ENCODE assay signal across 14 cellular contexts in genomic region chr14:42391146-42391821, GRCh38.
DNase-seq lines count a peak whose midpoint lies in the region; ATAC-seq and TF ChIP-seq lines count a peak whose summit lies in the region.
"Had no signal": no experiment of that assay in that cellular context is flagged by ENCODE, and none has a peak within 500 bp of the region (broad histone marks: within the 10 kb centered on the region; RNA-seq: fewer than 3 reads in every experiment).

No MANE protein-coding gene starts in this region.

- H3K9me3 ChIP-seq in A673 (ENCODE audit: low read depth, low read length, poor library complexity, severe bottlenecking) (no peaks in the 10 kb centered on the region), MG63 (no peaks in the 10 kb centered on the region)
- H3K9me3 ChIP-seq: testis had no signal

- intact Hi-C loops in A673 (cut with micrococcal nuclease; ENCODE audit: unreplicated experiment): no loop called here

- CTCF ChIA-PET in A673 (lab: Charles Lee): no interaction called here

- DNase-seq in A673 (ENCODE audit: low spot score): peak; percentile 3
- DNase-seq in DMS79 (lab: John Stamatoyannopoulos, UW): no peak
- DNase-seq in MG63: no peak
- no peak for DNase-seq in activated gamma-delta T cell (lab: John Stamatoyannopoulos, UW)
- no peak for DNase-seq in cerebellar cortex (ENCODE audit: low spot score)
- DNase-seq: activated CD4-positive, alpha-beta T cell treated with anti-CD3 and anti-CD28 coated beads, Interleukin-2, amount 50 U/mL, for 48 hours; stimulated activated CD4-positive, alpha-beta T cell treated with anti-CD3 and anti-CD28 coated beads, Interleukin-12 subunit alpha, Interleukin-12 subunit beta, amount 100 ng/mL, for 4 hours; T-helper 9 cell; testis had no signal

- H3K36me3 ChIP-seq in A673 (ENCODE audit: insufficient read depth, low read length, poor library complexity, severe bottlenecking) (no peaks in the 10 kb centered on the region), MG63 (no peaks in the 10 kb centered on the region)

- no peak for TF ChIP-seq CTCF in A673 (conservative IDR thresholded peaks at IDR 0.05; ENCODE audit: low read depth, low read length)

- ATAC-seq in GM19372 (IDR thresholded peaks at IDR 0.05; ENCODE audit: low read depth, unreplicated experiment) (peak; percentile 78), HG02763 (IDR thresholded peaks at IDR 0.05; ENCODE audit: unreplicated experiment) (peak; percentile 79), HG03469 (IDR thresholded peaks at IDR 0.05; ENCODE audit: unreplicated experiment) (peak; percentile 60)
- ATAC-seq: Right ventricle myocardium inferior had no signal

- no peak overlapping the region for H3K4me3 ChIP-seq in A673 (ENCODE audit: low read depth, low read length, poor library complexity, severe bottlenecking)
- no peak overlapping the region for H3K4me3 ChIP-seq in MG63
- H3K4me3 ChIP-seq: testis had no signal

- POLR2A ChIA-PET in A673 (lab: Charles Lee; ENCODE audit: low non-redundant PET): interaction anchor here (0.6 kb wide), 1 partner anchor 38 kb away, joined by 3 read pairs; no protein-coding TSS in a partner anchor

- peaks cover 5% of the 10 kb centered on the region for H3K4me1 ChIP-seq in A673 (ENCODE audit: insufficient read depth, low read length, poor library complexity, severe bottlenecking)
- H3K4me1 ChIP-seq: parathyroid adenoma, testis had no signal

- BruUV-seq in A673 (replicated peaks; lab: Mats Ljungman, UMichigan): no TSS peak

- H3K27me3 ChIP-seq in A673 (replicated peaks; ENCODE audit: insufficient read depth, low read depth, low read length, poor library complexity) (no peaks in the 10 kb centered on the region), MG63 (no peaks in the 10 kb centered on the region)
- H3K27me3 ChIP-seq: testis had no signal

- no peak overlapping the region for H3K27ac ChIP-seq in A673 (ENCODE audit: low read depth, low read length, poor library complexity, severe bottlenecking)
- H3K27ac ChIP-seq: parathyroid adenoma, testis had no signal
